In the genomic region with DNA sequence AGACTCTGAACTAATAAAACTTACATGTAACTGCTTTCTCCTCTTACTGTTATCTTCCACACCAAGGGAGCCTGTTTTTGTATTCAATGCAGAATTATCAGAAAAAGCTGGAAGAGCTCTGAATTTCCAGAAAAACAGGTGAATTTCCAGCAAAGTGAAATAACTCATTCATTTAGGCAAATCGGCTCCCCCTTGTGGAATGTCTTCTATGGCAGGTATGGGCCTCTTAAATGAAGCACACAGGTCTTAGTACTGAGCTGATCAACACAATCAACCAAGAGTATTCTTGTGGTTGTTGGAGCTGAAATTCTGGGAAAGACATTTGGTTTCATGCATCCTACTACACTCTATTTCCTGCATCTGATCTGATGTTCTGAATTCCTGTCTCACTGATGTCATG, we compare ENCODE assay signal across 8 cellular contexts. TPM values are rescaled to one million over a fixed set of nuclear protein-coding genes. Genes with fewer than 3 reads are reported as not detected.
DNase-seq lines count a peak whose midpoint lies in the region; ATAC-seq, FAIRE-seq and TF ChIP-seq lines count a peak whose summit lies in the region.

No MANE protein-coding gene starts in this region.

- intact Hi-C loops in PC-9 (cut with micrococcal nuclease; ENCODE audit: unreplicated experiment), result no loop called here
- intact Hi-C loops in transverse colon (cut with DNase I; ENCODE audit: low total_unique reads), result no loop called here

- CTCF ChIA-PET in A549 (lab: Yijun Ruan, JAX), result interaction anchor here (1.0 to 1.7 kb wide), 7 partner anchors 10 to 650 kb away, joined by 3 to 5 read pairs (median 4); no protein-coding TSS in a partner anchor
- CTCF ChIA-PET in PC-9 (lab: Charles Lee), result interaction anchor here (0.5 to 0.6 kb wide), 3 partner anchors 30 to 1273 kb away, joined by 3 to 6 read pairs (median 3); no protein-coding TSS in a partner anchor

- H3K4me2 ChIP-seq in A549 (no peak overlapping the region), PC-9 (no peak overlapping the region)

- no peak for TF ChIP-seq POLR2A in A549 (IDR thresholded peaks at IDR 0.05; ENCODE audit: low read length)
- TF ChIP-seq POLR2A in transverse colon (IDR thresholded peaks at IDR 0.05), result no peak

- DNase-seq in A549 (ENCODE audit: low read depth in 1 of 2, low spot score in 1 of 2) (peak in 1 of 2 experiments; percentile 29), GM20000 (ENCODE audit: low spot score) (no peak), PC-9 (peak in 1 of 2 experiments; percentile 10), foreskin keratinocyte (peak in 1 of 2 donors; percentile 36), transverse colon (no peak), NCI-H1694 treated with DMSO at 0.1 percent for 48 hours (lab: John Stamatoyannopoulos, UW) (no peak), activated gamma-delta T cell treated with Interleukin-2 at 50 U/mL for 16 hours (no peak)

- no peak for ATAC-seq in A549
- peak; percentile 45 for ATAC-seq in foreskin keratinocyte
- no peak for ATAC-seq in GM19397 (IDR thresholded peaks at IDR 0.05; ENCODE audit: unreplicated experiment)

- no peaks in the 10 kb centered on the region for H3K79me2 ChIP-seq in PC-9 (ENCODE audit: low read depth)

- H3K36me3 ChIP-seq in PC-9 (ENCODE audit: low read depth), result no peaks in the 10 kb centered on the region
- no peaks in the 10 kb centered on the region for H3K36me3 ChIP-seq in transverse colon

- H3K27me3 ChIP-seq in PC-9 (ENCODE audit: insufficient read depth, low read depth) (no peaks in the 10 kb centered on the region), foreskin keratinocyte (peaks cover 7% of the 10 kb centered on the region), transverse colon (no peaks in the 10 kb centered on the region)

- no peak for FAIRE-seq in A549 (lab: Jason Lieb, UNC)

- no peaks in the 10 kb centered on the region for H3F3A ChIP-seq in PC-9 (ENCODE audit: insufficient read depth, low read depth)

- peak; percentile 17 to 28; a peak in 1 of 5 replicates for TF ChIP-seq RAD21 in A549 (conservative IDR thresholded peaks at IDR 0.05 in 1 of 2, IDR thresholded peaks at IDR 0.05 in 1 of 2)

- H3K9me2 ChIP-seq in PC-9 (ENCODE audit: insufficient read depth), result no peaks in the 10 kb centered on the region

- H3K9me3 ChIP-seq in A549, result no peaks in the 10 kb centered on the region
- no peaks in the 10 kb centered on the region for H3K9me3 ChIP-seq in PC-9 (ENCODE audit: insufficient read depth, low read depth)
- no peaks in the 10 kb centered on the region for H3K9me3 ChIP-seq in transverse colon

- WGBS in A549 (ENCODE audit: missing lambda C conversion rate), result 0% methylated on average over 1 of the region's 1 CpG
- 12 to 20% methylated on average over 1 of the region's 1 CpG for WGBS in transverse colon (ENCODE audit: low coverage in 1 of 2), 2 donors

- H3K27ac ChIP-seq in A549 (no peak overlapping the region), PC-9 (no peak overlapping the region), foreskin keratinocyte (no peak overlapping the region), transverse colon (no peak overlapping the region)

- POLR2A ChIA-PET in A549 (lab: Yijun Ruan, JAX) (no interaction called here), PC-9 (lab: Charles Lee; ENCODE audit: unreplicated experiment) (no interaction called here)

- no peak overlapping the region for H3K4me3 ChIP-seq in A549
- no peak overlapping the region for H3K4me3 ChIP-seq in PC-9
- no peak overlapping the region for H3K4me3 ChIP-seq in transverse colon

- peak; percentile 36; the same call in 2 of the 3 replicates for TF ChIP-seq CTCF in A549 (IDR thresholded peaks at IDR 0.05)
- peak; percentile 1 for TF ChIP-seq CTCF in GM20000 (IDR thresholded peaks at IDR 0.05; ENCODE audit: extremely low read depth, missing control alignments)
- peak; percentile 60 for TF ChIP-seq CTCF in PC-9 (conservative IDR thresholded peaks at IDR 0.05)
- TF ChIP-seq CTCF in foreskin keratinocyte (conservative IDR thresholded peaks at IDR 0.05), result peak; percentile 70
- peak; percentile 24 to 40 (median 33) for TF ChIP-seq CTCF in transverse colon (IDR thresholded peaks at IDR 0.05)

- H3K4me1 ChIP-seq in A549 (no peaks in the 10 kb centered on the region), PC-9 (replicated peaks; ENCODE audit: insufficient read depth) (no peaks in the 10 kb centered on the region), foreskin keratinocyte (no peaks in the 10 kb centered on the region), transverse colon (no peaks in the 10 kb centered on the region)

- TF ChIP-seq EP300 in A549 (IDR thresholded peaks at IDR 0.05), result no peak
- TF ChIP-seq EP300 in transverse colon (IDR thresholded peaks at IDR 0.05; ENCODE audit: low read depth), result no peak

- no peak overlapping the region for H2AFZ ChIP-seq in PC-9

- in situ Hi-C loops in transverse colon (cut with MboI; ENCODE audit: low pct_ligation_motif_present in 1 of 4, low pct_unique_long_range_greater_than_20kb in 1 of 4, low sequenced_read_pairs in 3 of 4), result no loop called here

- BruUV-seq in PC-9 (replicated peaks; lab: Mats Ljungman, UMichigan), result no TSS peak

- H4K20me1 ChIP-seq in PC-9 (ENCODE audit: insufficient read depth), result no peaks in the 10 kb centered on the region

TF ChIP-seq in A549, 52 proteins besides CTCF, POLR2A, EP300 and RAD21:
- peak; percentile 46; the same call in 1 of the 3 replicates for TF ChIP-seq SMC3 (IDR thresholded peaks at IDR 0.05)
- no peak for TF ChIP-seq ESRRA (IDR thresholded peaks at IDR 0.05; ENCODE audit: borderline replicate concordance, low read length)
TF ChIP-seq in A549: peak in this region for 1.

RNA-seq across cellular contexts. Expression of gene PTPRG, which starts 31.0 kb away (rescaled TPM):
- 4.5 and 4.8 TPM in 2 replicates for polyA plus RNA-seq in A549 (2011; rRNA removed)
- polyA plus RNA-seq in A549 (2012; cell fraction: cytosol; rRNA removed), result 0.75 and 1.2 TPM in 2 replicates
- 1.4 and 1.7 TPM in 2 replicates for polyA plus RNA-seq in A549 (2012; cell fraction: nucleus; rRNA removed)
- 4.7 to 5.4 TPM (median 4.8 TPM) in 3 replicates for polyA plus RNA-seq in A549 (2017; fragmentation: RNase III; extraction: RNeasy Plus Mini Kit Qiagen cat#74134 plus additional on column Dnase treatment)
- 10.2 and 11.0 TPM in 2 replicates for polyA minus RNA-seq in A549 (2011; rRNA and poly(A)+ RNA removed)
- total RNA-seq in PC-9 (2021), result 22.0 and 32.9 TPM in 2 replicates
- 18.6 and 20.8 TPM in 2 replicates for total RNA-seq in foreskin keratinocyte
- polyA plus RNA-seq in foreskin keratinocyte, result 2.0 and 2.3 TPM in 2 replicates
- total RNA-seq in transverse colon, result 10 to 100 TPM; 29.2 to 83.4 (median 41.6) TPM

Comparison
In these comparisons a context has a peak if more than half of its experiments do, and no peak if none do; other contexts are left out.
1. CTCF ChIP-seq: peak in every context shown above with its lines; median percentile 70 in foreskin keratinocyte; 60 in PC-9; 36 in A549; 33 in transverse colon; 1 in GM20000.